Comparison of ENCODE assay signal across 1 cellular context in the genomic region with DNA sequence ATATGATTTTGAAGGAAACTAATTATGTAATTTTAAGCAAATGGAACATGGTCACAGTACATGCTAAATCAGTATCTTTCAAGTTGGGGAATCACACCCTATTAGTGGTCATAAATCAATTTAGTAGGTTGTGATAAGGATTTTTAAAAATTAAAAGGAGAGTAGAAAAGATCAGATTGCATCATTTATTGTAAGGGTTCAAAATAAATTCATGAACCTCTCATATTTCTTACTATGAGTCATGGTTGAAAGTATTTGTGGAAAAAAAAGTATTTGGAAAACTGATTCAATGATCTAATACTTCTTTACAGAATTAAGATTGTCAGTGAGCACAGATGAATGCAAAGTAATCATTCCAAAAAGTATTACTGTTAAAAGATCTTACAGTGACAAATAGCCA.
TF ChIP-seq lines count a peak whose summit lies in the region.

No MANE protein-coding gene starts in this region.

TF ChIP-seq in HEK293, 187 proteins besides CTCF, POLR2A, EP300 and RAD21:
- TF ChIP-seq, protein P1, sequence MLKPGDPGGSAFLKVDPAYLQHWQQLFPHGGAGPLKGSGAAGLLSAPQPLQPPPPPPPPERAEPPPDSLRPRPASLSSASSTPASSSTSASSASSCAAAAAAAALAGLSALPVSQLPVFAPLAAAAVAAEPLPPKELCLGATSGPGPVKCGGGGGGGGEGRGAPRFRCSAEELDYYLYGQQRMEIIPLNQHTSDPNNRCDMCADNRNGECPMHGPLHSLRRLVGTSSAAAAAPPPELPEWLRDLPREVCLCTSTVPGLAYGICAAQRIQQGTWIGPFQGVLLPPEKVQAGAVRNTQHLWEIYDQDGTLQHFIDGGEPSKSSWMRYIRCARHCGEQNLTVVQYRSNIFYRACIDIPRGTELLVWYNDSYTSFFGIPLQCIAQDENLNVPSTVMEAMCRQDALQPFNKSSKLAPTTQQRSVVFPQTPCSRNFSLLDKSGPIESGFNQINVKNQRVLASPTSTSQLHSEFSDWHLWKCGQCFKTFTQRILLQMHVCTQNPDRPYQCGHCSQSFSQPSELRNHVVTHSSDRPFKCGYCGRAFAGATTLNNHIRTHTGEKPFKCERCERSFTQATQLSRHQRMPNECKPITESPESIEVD (tag by site-specific recombination; IDR thresholded peaks at IDR 0.05), result peak; percentile 82
- peak; percentile 36; the same call in 1 of the 2 replicates for TF ChIP-seq ATF2 (tag by site-specific recombination; IDR thresholded peaks at IDR 0.05; ENCODE audit: low read depth)
- TF ChIP-seq, protein P2, sequence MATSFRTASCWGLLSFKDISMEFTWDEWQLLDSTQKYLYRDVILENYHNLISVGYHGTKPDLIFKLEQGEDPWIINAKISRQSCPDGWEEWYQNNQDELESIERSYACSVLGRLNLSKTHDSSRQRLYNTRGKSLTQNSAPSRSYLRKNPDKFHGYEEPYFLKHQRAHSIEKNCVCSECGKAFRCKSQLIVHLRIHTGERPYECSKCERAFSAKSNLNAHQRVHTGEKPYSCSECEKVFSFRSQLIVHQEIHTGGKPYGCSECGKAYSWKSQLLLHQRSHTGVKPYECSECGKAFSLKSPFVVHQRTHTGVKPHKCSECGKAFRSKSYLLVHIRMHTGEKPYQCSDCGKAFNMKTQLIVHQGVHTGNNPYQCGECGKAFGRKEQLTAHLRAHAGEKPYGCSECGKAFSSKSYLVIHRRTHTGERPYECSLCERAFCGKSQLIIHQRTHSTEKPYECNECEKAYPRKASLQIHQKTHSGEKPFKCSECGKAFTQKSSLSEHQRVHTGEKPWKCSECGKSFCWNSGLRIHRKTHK (tag by site-specific recombination; IDR thresholded peaks at IDR 0.05), result no peak
- no peak for TF ChIP-seq ZNF600 (tag by site-specific recombination; IDR thresholded peaks at IDR 0.05)
- no peak for TF ChIP-seq PRDM1 (tag by site-specific recombination; IDR thresholded peaks at IDR 0.05)
- TF ChIP-seq ZNF366 (tag by site-specific recombination; conservative IDR thresholded peaks at IDR 0.05), result peak; percentile 14; the same call in 1 of the 2 replicates
- TF ChIP-seq ZNF548 (tag by site-specific recombination; IDR thresholded peaks at IDR 0.05), result no peak
- TF ChIP-seq ZNF629 (tag by site-specific recombination; IDR thresholded peaks at IDR 0.05), result peak; percentile 19; the same call in 1 of the 2 replicates
- peak; percentile 58; the same call in 1 of the 2 replicates for TF ChIP-seq HIC1 (tag by site-specific recombination; IDR thresholded peaks at IDR 0.05)
- TF ChIP-seq ZNF529 (tag by site-specific recombination; IDR thresholded peaks at IDR 0.05; ENCODE audit: insufficient replicate concordance), result no peak
- peak; percentile 45; the same call in 1 of the 2 replicates for TF ChIP-seq ZBTB17 (tag by site-specific recombination; IDR thresholded peaks at IDR 0.05)
- peak; percentile 38; the same call in 1 of the 2 replicates for TF ChIP-seq ZEB2 (tag by site-specific recombination; IDR thresholded peaks at IDR 0.05)
- no peak for TF ChIP-seq ZNF174 (tag by site-specific recombination; IDR thresholded peaks at IDR 0.05)
TF ChIP-seq in HEK293: peak in this region for 7.
